In genomic region chr13:37277007-37277406, GRCh38 we compare ENCODE assay signal across 25 cellular contexts.
"Had no signal": no experiment of that assay in that cellular context is flagged by ENCODE, and none has a peak within 500 bp of the region (broad histone marks: within the 10 kb centered on the region; RNA-seq: fewer than 3 reads in every experiment).

No MANE protein-coding gene starts in this region.

- H3K36me3 Mint-ChIP-seq: naive B cell, type B pancreatic cell had no signal

- H3K27ac ChIP-seq: left ventricle myocardium inferior, neural progenitor cell, neutrophil, parathyroid adenoma, right atrium auricular region, right lobe of liver, suprapubic skin, tibial nerve, uterus had no signal

- H3K79me2 ChIP-seq: parathyroid adenoma had no signal

- H3K27ac Mint-ChIP-seq: mesothelial cell of epicardium; naive B cell; natural killer cell; nephron progenitor cell; neural progenitor cell; stimulated activated naive CD8-positive, alpha-beta T cell treated with anti-CD3 and anti-CD28 coated beads, Interleukin-15, Interleukin-2, amounts not matched to agents 100 ng/mL and 50 ng/mL, for 24 hours; type B pancreatic cell had no signal

- H3K4me1 ChIP-seq: left ventricle myocardium inferior, neural progenitor cell, parathyroid adenoma, right atrium auricular region, right lobe of liver, suprapubic skin, tibial nerve, uterus had no signal

- ATAC-seq: natural killer cell had no signal

- H3K9me3 ChIP-seq: neutrophil, right atrium auricular region, right lobe of liver, suprapubic skin, uterus had no signal

- H3K4me3 ChIP-seq: left ventricle myocardium inferior, lung, neural progenitor cell, right atrium auricular region, right lobe of liver, smooth muscle cell, suprapubic skin, tibial nerve, uterus had no signal

- DNase-seq: hypothalamus; islet precursor cell; left ventricle myocardium inferior; naive B cell; natural killer cell; nephron progenitor cell; occipital lobe; right lobe of liver; stimulated activated CD4-positive, alpha-beta T cell treated with anti-CD3 and anti-CD28 coated beads, Interleukin-1b, Interleukin-23, amount 100 ng/mL, for 48 hours; stimulated activated CD4-positive, alpha-beta T cell treated with anti-CD3 and anti-CD28 coated beads, Interleukin-2, amount 100 ng/mL, for 48 hours; stimulated activated CD4-positive, alpha-beta T cell treated with anti-CD3 and anti-CD28 coated beads, Interleukin-4, amount 100 ng/mL, for 4 hours; stimulated activated CD8-positive, alpha-beta memory T cell treated with anti-CD3 and anti-CD28 coated beads, Interleukin-4, amount 100 ng/mL, for 48 hours; stimulated activated naive CD4-positive, alpha-beta T cell; uterus had no signal

- H3K9me3 Mint-ChIP-seq: stimulated activated naive CD8-positive, alpha-beta T cell treated with anti-CD3 and anti-CD28 coated beads, Interleukin-15, Interleukin-2, amounts not matched to agents 100 ng/mL and 50 ng/mL, for 24 hours had no signal

- H3K9ac ChIP-seq: neural progenitor cell, parathyroid adenoma had no signal

- H2AFZ ChIP-seq: neural progenitor cell, parathyroid adenoma had no signal

- H3K4me2 ChIP-seq: neural progenitor cell, smooth muscle cell had no signal

- H3K27me3 ChIP-seq: neural progenitor cell, neutrophil, right atrium auricular region, right lobe of liver, suprapubic skin, tibial nerve, uterus had no signal

- H3K4me1 Mint-ChIP-seq: mesothelial cell of epicardium, naive B cell, natural killer cell, nephron progenitor cell, neural progenitor cell had no signal

- H3K36me3 ChIP-seq: left ventricle myocardium inferior, neural progenitor cell, neutrophil, right atrium auricular region, right lobe of liver, suprapubic skin, tibial nerve, uterus had no signal

- H3K4me3 Mint-ChIP-seq: mesothelial cell of epicardium; natural killer cell; nephron progenitor cell; neural progenitor cell; stimulated activated naive CD8-positive, alpha-beta T cell treated with anti-CD3 and anti-CD28 coated beads, Interleukin-15, Interleukin-2, amounts not matched to agents 100 ng/mL and 50 ng/mL, for 24 hours; type B pancreatic cell had no signal
